Comparison of ENCODE assay signal across 23 cellular contexts in genomic region chr1:92747735-92748134, GRCh38. TPM values are rescaled to one million over a fixed set of nuclear protein-coding genes. Genes with fewer than 3 reads are reported as not detected.
DNase-seq lines count a peak whose midpoint lies in the region; ATAC-seq and TF ChIP-seq lines count a peak whose summit lies in the region.
"Had no signal": no experiment of that assay in that cellular context is flagged by ENCODE, and none has a peak within 500 bp of the region (broad histone marks: within the 10 kb centered on the region; RNA-seq: fewer than 3 reads in every experiment).

No MANE protein-coding gene starts in this region.

- H3K36me3 Mint-ChIP-seq in endothelial cell (ENCODE audit: low read depth, unreplicated experiment), result no peaks in the 10 kb centered on the region
- H3K36me3 Mint-ChIP-seq in activated CD4-positive, alpha-beta T cell treated with anti-CD3 and anti-CD28 coated beads for 36 hours (ENCODE audit: low read depth), result no peaks in the 10 kb centered on the region

- intact Hi-C loops in Right ventricle myocardium superior (cut with DNase I), result loop anchor here (10.0 kb wide), 1 partner anchor 67 kb away; no protein-coding TSS in a partner anchor
- intact Hi-C loops in right cardiac atrium (cut with DNase I), result no loop called here
- intact Hi-C loops in activated CD4-positive, alpha-beta T cell treated with anti-CD3 and anti-CD28 coated beads for 36 hours (cut with DNase I, micrococcal nuclease), result no loop called here

- no peak overlapping the region for H4K91ac ChIP-seq in trophoblast cell (ENCODE audit: low read depth, low read length)

- no peak overlapping the region for H2AFZ ChIP-seq in trophoblast cell (ENCODE audit: insufficient read depth, low read length, poor library complexity)

- H4K8ac ChIP-seq in trophoblast cell (ENCODE audit: low read depth, low read length), result no peak overlapping the region

- H3K27ac Mint-ChIP-seq in endothelial cell (ENCODE audit: unreplicated experiment), result peak overlapping the region; percentile 26
- no peak overlapping the region for H3K27ac Mint-ChIP-seq in activated CD4-positive, alpha-beta T cell treated with anti-CD3 and anti-CD28 coated beads for 36 hours
- H3K27ac Mint-ChIP-seq: memory B cell had no signal

- no peaks in the 10 kb centered on the region for H3K79me2 ChIP-seq in trophoblast cell (ENCODE audit: control insufficient read depth, insufficient read depth, low read length, poor library complexity)

- H2BK120ac ChIP-seq in trophoblast cell (ENCODE audit: insufficient read depth, low read length, poor library complexity), result no peak overlapping the region

- TF ChIP-seq CTCF in right atrium auricular region (IDR thresholded peaks at IDR 0.05) (no peak), endothelial cell (IDR thresholded peaks at IDR 0.05; ENCODE audit: unreplicated experiment) (no peak)

- no peak overlapping the region for H3K4me2 ChIP-seq in trophoblast cell (ENCODE audit: low read length)

- POLR2A ChIA-PET in activated CD4-positive, alpha-beta T cell treated with anti-CD3 and anti-CD28 coated beads for 36 hours (lab: Charles Lee), result no interaction called here

- H3K36me3 ChIP-seq in right atrium auricular region (no peaks in the 10 kb centered on the region), trophoblast cell (ENCODE audit: control insufficient read depth in 1 of 2, insufficient read depth in 2 of 2, low read length in 2 of 2) (no peaks in the 10 kb centered on the region)
- H3K36me3 ChIP-seq: MG63, transverse colon had no signal

- no peak overlapping the region for H3K18ac ChIP-seq in trophoblast cell (ENCODE audit: low read length)

- H3K4ac ChIP-seq in trophoblast cell (ENCODE audit: low read depth, low read length), result no peak overlapping the region

- H3K79me1 ChIP-seq in trophoblast cell (ENCODE audit: low read length), result no peaks in the 10 kb centered on the region

- DNase-seq in Right ventricle myocardium superior, result no peak
- no peak for DNase-seq in right atrium auricular region (ENCODE audit: low spot score)
- DNase-seq in endothelial cell (ENCODE audit: low spot score), result no peak
- DNase-seq in right cardiac atrium, result no peak
- no peak for DNase-seq in NCI-H2029 (lab: John Stamatoyannopoulos, UW)
- no peak for DNase-seq in trophoblast cell
- no peak for DNase-seq in activated CD4-positive, alpha-beta T cell treated with anti-CD3 and anti-CD28 coated beads for 36 hours
- DNase-seq: activated CD4-positive, alpha-beta T cell treated with anti-CD3 and anti-CD28 coated beads for 1 hour; activated naive CD4-positive, alpha-beta T cell treated with Interleukin-2 at 50 U/mL for 16 hours; activated T-cell treated with anti-CD3 and anti-CD28 coated beads, Interleukin-2, amount 50 U/mL, for 48 hours; C1 segment of cervical spinal cord; central memory CD4-positive, alpha-beta T cell; dorsolateral prefrontal cortex; H9; MG63; NCI-H1694 treated with DMSO at 0.1 percent for 48 hours; NCI-H226; NCI-H774; occipital lobe; stimulated activated naive CD8-positive, alpha-beta T cell treated with anti-CD3 and anti-CD28 coated beads, Interleukin-15, amount 100 ng/mL, for 72 hours; transverse colon had no signal

- ATAC-seq in Right ventricle myocardium superior (ENCODE audit: poor library complexity) (peak; percentile 33), right cardiac atrium (peak; percentile 26 to 32), HG03139 (IDR thresholded peaks at IDR 0.05; ENCODE audit: unreplicated experiment) (no peak)
- ATAC-seq in activated CD4-positive, alpha-beta T cell treated with anti-CD3 and anti-CD28 coated beads for 36 hours, result no peak
- ATAC-seq: stimulated activated naive CD8-positive, alpha-beta T cell treated with anti-CD3 and anti-CD28 coated beads, Interleukin-15, amount 100 ng/mL, for 72 hours had no signal

- H3K27me3 ChIP-seq in right atrium auricular region (no peaks in the 10 kb centered on the region), right cardiac atrium (ENCODE audit: control insufficient read depth, insufficient read depth) (no peaks in the 10 kb centered on the region), trophoblast cell (ENCODE audit: insufficient read depth, low read length) (no peaks in the 10 kb centered on the region)
- H3K27me3 ChIP-seq: dorsolateral prefrontal cortex, MG63, transverse colon had no signal

- CTCF ChIA-PET in activated CD4-positive, alpha-beta T cell treated with anti-CD3 and anti-CD28 coated beads for 36 hours (lab: Charles Lee), result interaction anchor here (0.6 to 4.9 kb wide), 9 partner anchors 9 to 1551 kb away, joined by 3 to 61 read pairs (median 5); partner anchors contain the start of genes DIPK1A and RPL5

- H3K4me3 ChIP-seq in right atrium auricular region (no peak overlapping the region), right cardiac atrium (ENCODE audit: low read length) (no peak overlapping the region), trophoblast cell (ENCODE audit: low read depth, low read length) (no peak overlapping the region)
- H3K4me3 ChIP-seq: dorsolateral prefrontal cortex, MG63, transverse colon had no signal

- H3K27me3 Mint-ChIP-seq in endothelial cell (ENCODE audit: unreplicated experiment), result no peaks in the 10 kb centered on the region
- no peaks in the 10 kb centered on the region for H3K27me3 Mint-ChIP-seq in activated CD4-positive, alpha-beta T cell treated with anti-CD3 and anti-CD28 coated beads for 36 hours
- H3K27me3 Mint-ChIP-seq: memory B cell; stimulated activated naive CD8-positive, alpha-beta T cell treated with anti-CD3 and anti-CD28 coated beads, Interleukin-15, amount 100 ng/mL, for 72 hours had no signal

- H3K4me3 Mint-ChIP-seq in endothelial cell (ENCODE audit: unreplicated experiment), result no peak overlapping the region
- no peak overlapping the region for H3K4me3 Mint-ChIP-seq in activated CD4-positive, alpha-beta T cell treated with anti-CD3 and anti-CD28 coated beads for 36 hours
- H3K4me3 Mint-ChIP-seq: H9; memory B cell; stimulated activated naive CD8-positive, alpha-beta T cell treated with anti-CD3 and anti-CD28 coated beads, Interleukin-15, amount 100 ng/mL, for 72 hours had no signal

- peaks cover 6% of the 10 kb centered on the region for H3K4me1 Mint-ChIP-seq in endothelial cell (ENCODE audit: unreplicated experiment)
- peaks cover 5% of the 10 kb centered on the region for H3K4me1 Mint-ChIP-seq in activated CD4-positive, alpha-beta T cell treated with anti-CD3 and anti-CD28 coated beads for 36 hours
- H3K4me1 Mint-ChIP-seq: stimulated activated naive CD8-positive, alpha-beta T cell treated with anti-CD3 and anti-CD28 coated beads, Interleukin-15, amount 100 ng/mL, for 72 hours had no signal

- no peak overlapping the region for H3K23ac ChIP-seq in trophoblast cell (ENCODE audit: low read length)

- H3K27ac ChIP-seq in right atrium auricular region (peak overlapping the region in 1 of 2 donors; percentile 29), right cardiac atrium (ENCODE audit: low read length) (no peak overlapping the region), trophoblast cell (ENCODE audit: low read depth, low read length) (no peak overlapping the region)
- H3K27ac ChIP-seq: dorsolateral prefrontal cortex, transverse colon had no signal

- WGBS in right cardiac atrium, result 41% methylated on average over 1 of the region's 1 CpG
- no CpG with 5 or more reads among the region's 1 CpG for WGBS in trophoblast cell (ENCODE audit: extremely low coverage, insufficient coverage, insufficient read length)

- H3K9ac ChIP-seq in trophoblast cell (ENCODE audit: low read length), result no peak overlapping the region

- H3K9me3 ChIP-seq in right atrium auricular region, result no peaks in the 10 kb centered on the region
- no peaks in the 10 kb centered on the region for H3K9me3 ChIP-seq in right cardiac atrium (ENCODE audit: control insufficient read depth, low read length)
- H3K9me3 ChIP-seq in trophoblast cell (ENCODE audit: insufficient read depth, low read depth, low read length), result no peaks in the 10 kb centered on the region
- H3K9me3 ChIP-seq: MG63, transverse colon had no signal

- H3K4me1 ChIP-seq in right atrium auricular region (peaks cover 0 to 18% of the 10 kb centered on the region in 2 donors), right cardiac atrium (ENCODE audit: control insufficient read depth, insufficient read depth, low read length) (peaks cover 4% of the 10 kb centered on the region), trophoblast cell (ENCODE audit: control insufficient read depth in 1 of 2, insufficient read depth in 2 of 2, low read length in 2 of 2) (peaks cover 3 to 6% of the 10 kb centered on the region in 2 experiments)

- no peak overlapping the region for H2BK5ac ChIP-seq in trophoblast cell (ENCODE audit: low read depth, low read length, poor library complexity)

- H2AK5ac ChIP-seq in trophoblast cell (ENCODE audit: low read length), result no peak overlapping the region

- no peak overlapping the region for H2BK12ac ChIP-seq in trophoblast cell (ENCODE audit: low read length)

- no peak overlapping the region for H4K12ac ChIP-seq in trophoblast cell (ENCODE audit: low read depth, low read length)

- no peaks in the 10 kb centered on the region for H3K9me3 Mint-ChIP-seq in endothelial cell (ENCODE audit: unreplicated experiment)
- H3K9me3 Mint-ChIP-seq in activated CD4-positive, alpha-beta T cell treated with anti-CD3 and anti-CD28 coated beads for 36 hours (ENCODE audit: low read depth), result no peaks in the 10 kb centered on the region
- H3K9me3 Mint-ChIP-seq: H9; memory B cell; stimulated activated naive CD8-positive, alpha-beta T cell treated with anti-CD3 and anti-CD28 coated beads, Interleukin-15, amount 100 ng/mL, for 72 hours had no signal

- no peak overlapping the region for H3K14ac ChIP-seq in trophoblast cell (ENCODE audit: low read length)

RNA-seq across cellular contexts. Expression of gene EVI5, which starts 37.2 kb away (rescaled TPM):
- total RNA-seq in Right ventricle myocardium superior, result 18.9 TPM
- total RNA-seq in right atrium auricular region, result 10 to 100 TPM; 26.4 to 41.9 TPM
- 33.0 TPM for total RNA-seq in endothelial cell (ENCODE audit: unreplicated experiment)
- total RNA-seq in right cardiac atrium, result 10 to 100 TPM; 42.9 to 58.1 (median 48.6) TPM
- 5.9 TPM for polyA plus RNA-seq in right cardiac atrium
- polyA plus RNA-seq in trophoblast cell (2013), result 17.8 and 20.6 TPM in 2 replicates
- 10 to 100 TPM; 28.5 to 32.6 TPM for total RNA-seq in activated CD4-positive, alpha-beta T cell treated with anti-CD3 and anti-CD28 coated beads for 36 hours

Comparison
In these comparisons a context has a peak if more than half of its experiments do, and no peak if none do; other contexts are left out.
1. ATAC-seq: peak in Right ventricle myocardium superior (single experiment) and right cardiac atrium (2 of 2); none in HG03139 (single experiment) and activated CD4-positive, alpha-beta T cell treated with anti-CD3 and anti-CD28 coated beads for 36 hours (single experiment).